Comparison of ENCODE assay signal across 2 cellular contexts in genomic region chr1:115166531-115167091, GRCh38.
TF ChIP-seq lines count a peak whose summit lies in the region.

No MANE protein-coding gene starts in this region.

TF ChIP-seq in IMR-90, 13 proteins besides CTCF, POLR2A, EP300 and RAD21:
- TF ChIP-seq RCOR1 (IDR thresholded peaks at IDR 0.05; ENCODE audit: insufficient replicate concordance, low read length), result no peak
- no peak for TF ChIP-seq ELK1 (IDR thresholded peaks at IDR 0.05; ENCODE audit: borderline replicate concordance, low read depth, low read length)
- TF ChIP-seq USF2 (IDR thresholded peaks at IDR 0.05; ENCODE audit: low read depth, low read length), result no peak
- TF ChIP-seq NFE2L2 (IDR thresholded peaks at IDR 0.05; ENCODE audit: low read depth, low read length), result no peak
- no peak for TF ChIP-seq BHLHE40 (IDR thresholded peaks at IDR 0.05; ENCODE audit: low read depth, low read length)
- no peak for TF ChIP-seq SMC3 (IDR thresholded peaks at IDR 0.05; ENCODE audit: low read depth, low read length)
- no peak for TF ChIP-seq MXI1 (IDR thresholded peaks at IDR 0.05; ENCODE audit: borderline replicate concordance, low read depth, low read length)
- no peak for TF ChIP-seq CHD1 (IDR thresholded peaks at IDR 0.05; ENCODE audit: low read depth, low read length)
- no peak for TF ChIP-seq CEBPB (IDR thresholded peaks at IDR 0.05; ENCODE audit: low read depth, low read length)
- no peak for TF ChIP-seq RFX5 (IDR thresholded peaks at IDR 0.05; ENCODE audit: low read depth, low read length)
- no peak for TF ChIP-seq MAZ (IDR thresholded peaks at IDR 0.05; ENCODE audit: borderline replicate concordance, low read depth, low read length)
- TF ChIP-seq MAFK (IDR thresholded peaks at IDR 0.05; ENCODE audit: low read depth, low read length), result no peak
- TF ChIP-seq FOS (IDR thresholded peaks at IDR 0.05; ENCODE audit: low read depth, low read length), result no peak

TF ChIP-seq in K562, 482 proteins besides CTCF, POLR2A, EP300 and RAD21:
- no peak for TF ChIP-seq GATAD2A (IDR thresholded peaks at IDR 0.05)
- TF ChIP-seq MYBL2 (IDR thresholded peaks at IDR 0.05; ENCODE audit: low read depth), result no peak
- no peak for TF ChIP-seq MYBL2 (CRISPR knock-in tag; IDR thresholded peaks at IDR 0.05; ENCODE audit: borderline replicate concordance)
- TF ChIP-seq FOSL1 (tag; conservative IDR thresholded peaks at IDR 0.05), result no peak
- TF ChIP-seq ZNF232 (CRISPR knock-in tag; IDR thresholded peaks at IDR 0.05), result no peak
- TF ChIP-seq E2F5 (CRISPR knock-in tag; IDR thresholded peaks at IDR 0.05), result no peak
- TF ChIP-seq NR2C2 (CRISPR knock-in tag; IDR thresholded peaks at IDR 0.05), result no peak
- no peak for TF ChIP-seq NR2C2 (tag; IDR thresholded peaks at IDR 0.05)
- TF ChIP-seq MITF (IDR thresholded peaks at IDR 0.05), result no peak
- TF ChIP-seq IRF2 (CRISPR knock-in tag; IDR thresholded peaks at IDR 0.05), result no peak
- TF ChIP-seq MYNN (IDR thresholded peaks at IDR 0.05), result no peak
- no peak for TF ChIP-seq MYNN (CRISPR knock-in tag; IDR thresholded peaks at IDR 0.05)
- TF ChIP-seq PRPF4 (IDR thresholded peaks at IDR 0.05; ENCODE audit: insufficient read depth, low read depth, low read length, poor library complexity, severe bottlenecking), result no peak
- TF ChIP-seq MTA2 (IDR thresholded peaks at IDR 0.05; ENCODE audit: low read depth), result no peak
- no peak for TF ChIP-seq ZNF324 (CRISPR knock-in tag; IDR thresholded peaks at IDR 0.05)
